In genomic region chr1:23600283-23600682, GRCh38 we compare ENCODE assay signal across 17 cellular contexts. TPM values are rescaled to one million over a fixed set of nuclear protein-coding genes. Genes with fewer than 3 reads are reported as not detected.
DNase-seq lines count a peak whose midpoint lies in the region; ATAC-seq and TF ChIP-seq lines count a peak whose summit lies in the region.
"Had no signal": no experiment of that assay in that cellular context is flagged by ENCODE, and none has a peak within 500 bp of the region (broad histone marks: within the 10 kb centered on the region; RNA-seq: fewer than 3 reads in every experiment).

No MANE protein-coding gene starts in this region.

- H3K9ac ChIP-seq in BLaER1 (peak overlapping the region; percentile 85), mesendoderm (ENCODE audit: low read length) (peak overlapping the region; percentile 31)
- H3K9ac ChIP-seq: KMS-11 had no signal

- ATAC-seq in HG02870 (IDR thresholded peaks at IDR 0.05; ENCODE audit: unreplicated experiment) = no peak
- ATAC-seq: heart right ventricle, left cardiac atrium had no signal

- no peak overlapping the region for H3K23ac ChIP-seq in mesendoderm (ENCODE audit: low read length)

- H3K27ac ChIP-seq in BLaER1 (peak overlapping the region; percentile 95), OCI-LY7 (ENCODE audit: low read depth, low read length, poor library complexity, severe bottlenecking) (peak overlapping the region; percentile 94), mesendoderm (ENCODE audit: low read depth, low read length) (no peak overlapping the region), right atrium auricular region (no peak overlapping the region), breast epithelium (no peak overlapping the region)
- H3K27ac ChIP-seq: C4-2B, epithelial cell of prostate, heart right ventricle, KMS-11 had no signal

- H2BK120ac ChIP-seq in mesendoderm (ENCODE audit: low read depth, low read length) = peak overlapping the region; percentile 30

- CTCF ChIA-PET in OCI-LY7 (lab: Charles Lee; ENCODE audit: unreplicated experiment) = no interaction called here

- peak overlapping the region; percentile 98 for H2AK5ac ChIP-seq in mesendoderm (ENCODE audit: low read length)

- peak overlapping the region; percentile 84 for H3K4me2 ChIP-seq in BLaER1
- peak overlapping the region; percentile 88 for H3K4me2 ChIP-seq in OCI-LY7 (ENCODE audit: low read length)
- no peak overlapping the region for H3K4me2 ChIP-seq in mesendoderm (ENCODE audit: low read length)
- H3K4me2 ChIP-seq: KMS-11 had no signal

- H3K4me1 ChIP-seq in BLaER1 = peaks cover 100% of the 10 kb centered on the region
- peaks cover 98% of the 10 kb centered on the region for H3K4me1 ChIP-seq in OCI-LY7 (ENCODE audit: insufficient read depth, low read length, poor library complexity, severe bottlenecking)
- peaks cover 24% of the 10 kb centered on the region for H3K4me1 ChIP-seq in mesendoderm (ENCODE audit: control insufficient read depth, low read depth, low read length)
- H3K4me1 ChIP-seq in right atrium auricular region = peaks cover 0 to 10% of the 10 kb centered on the region in 2 donors
- H3K4me1 ChIP-seq in breast epithelium = no peaks in the 10 kb centered on the region

- peak overlapping the region; percentile 4 for H3K4ac ChIP-seq in mesendoderm (ENCODE audit: low read depth, low read length)

- H2AFZ ChIP-seq in OCI-LY7 (ENCODE audit: low read length) = no peak overlapping the region

- no peak overlapping the region for H3K4me3 Mint-ChIP-seq in activated T-helper 1 cell treated with anti-CD3 and anti-CD28 coated beads, Interleukin-12 subunit alpha, Interleukin-12 subunit beta, Interleukin-2, Interleukin-4 antibody, amounts not matched to agents 30 ng/mL and 10 ng/mL and 1 ng/mL, durations not matched to agents 14 hours and 24 hours and 36 hours
- H3K4me3 Mint-ChIP-seq: natural killer cell treated with Interleukin-12 subunit alpha and Interleukin-12 subunit beta and Interleukin-15 and Interleukin-18, amount 100 ng/mL, for 72 hours had no signal

- no peak overlapping the region for H2BK15ac ChIP-seq in mesendoderm (replicated peaks; ENCODE audit: low read depth)

- no peaks in the 10 kb centered on the region for H3K9me2 ChIP-seq in OCI-LY7 (ENCODE audit: insufficient read depth, low read length)

- no peak overlapping the region for H4K8ac ChIP-seq in mesendoderm (ENCODE audit: low read depth, low read length)

- peak overlapping the region; percentile 68 for H3K4me3 ChIP-seq in BLaER1
- peak overlapping the region; percentile 11; the same call in 1 of the 2 replicates for H3K4me3 ChIP-seq in GM12865 (ENCODE audit: low read depth, low read length)
- peak overlapping the region; percentile 53 for H3K4me3 ChIP-seq in OCI-LY7 (ENCODE audit: low read depth, low read length, poor library complexity, severe bottlenecking)
- no peak overlapping the region for H3K4me3 ChIP-seq in mesendoderm (ENCODE audit: low read length)
- no peak overlapping the region for H3K4me3 ChIP-seq in right atrium auricular region
- H3K4me3 ChIP-seq in breast epithelium = no peak overlapping the region
- H3K4me3 ChIP-seq: heart right ventricle had no signal

- H4K20me1 ChIP-seq in BLaER1 = no peaks in the 10 kb centered on the region
- H4K20me1 ChIP-seq in OCI-LY7 (ENCODE audit: insufficient read depth, low read length) = no peaks in the 10 kb centered on the region

- H2BK5ac ChIP-seq in mesendoderm (ENCODE audit: low read length) = peak overlapping the region; percentile 86

- TF ChIP-seq POLR2A in breast epithelium (IDR thresholded peaks at IDR 0.05) = no peak

- peak overlapping the region; percentile 75 for H3K56ac ChIP-seq in mesendoderm (ENCODE audit: low read length)

- H3K27ac Mint-ChIP-seq in activated T-helper 1 cell treated with anti-CD3 and anti-CD28 coated beads, Interleukin-12 subunit alpha, Interleukin-12 subunit beta, Interleukin-2, Interleukin-4 antibody, amounts not matched to agents 30 ng/mL and 10 ng/mL and 1 ng/mL, durations not matched to agents 14 hours and 24 hours and 36 hours = no peak overlapping the region
- H3K27ac Mint-ChIP-seq: activated T-helper 2 cell treated with anti-CD3 and anti-CD28 coated beads, Interferon-gamma antibody, Interleukin-2, Interleukin-4, amounts not matched to agents 10 μg/mL and 5 μg/mL and 100 μg/mL, durations not matched to agents 14 hours and 24 hours and 36 hours; natural killer cell treated with Interleukin-12 subunit alpha and Interleukin-12 subunit beta and Interleukin-15 and Interleukin-18, amount 100 ng/mL, for 72 hours had no signal

- H3K9me3 Mint-ChIP-seq in activated T-helper 1 cell treated with anti-CD3 and anti-CD28 coated beads, Interleukin-12 subunit alpha, Interleukin-12 subunit beta, Interleukin-2, Interleukin-4 antibody, amounts not matched to agents 30 ng/mL and 10 ng/mL and 1 ng/mL, durations not matched to agents 14 hours and 24 hours and 36 hours = no peaks in the 10 kb centered on the region
- H3K9me3 Mint-ChIP-seq: activated T-helper 2 cell treated with anti-CD3 and anti-CD28 coated beads, Interferon-gamma antibody, Interleukin-2, Interleukin-4, amounts not matched to agents 10 μg/mL and 5 μg/mL and 100 μg/mL, durations not matched to agents 14 hours and 24 hours and 36 hours; natural killer cell treated with Interleukin-12 subunit alpha and Interleukin-12 subunit beta and Interleukin-15 and Interleukin-18, amount 100 ng/mL, for 72 hours had no signal

- H3K27me3 ChIP-seq in BLaER1 (no peaks in the 10 kb centered on the region), mesendoderm (ENCODE audit: insufficient read depth, low read length, poor library complexity) (no peaks in the 10 kb centered on the region), right atrium auricular region (no peaks in the 10 kb centered on the region), breast epithelium (no peaks in the 10 kb centered on the region)
- H3K27me3 ChIP-seq: heart right ventricle had no signal

- intact Hi-C loops in OCI-LY7 (cut with micrococcal nuclease; ENCODE audit: unreplicated experiment) (no loop called here), breast epithelium (cut with DNase I; ENCODE audit: low total_unique reads) (no loop called here)
- intact Hi-C loops in activated T-helper 1 cell treated with anti-CD3 and anti-CD28 coated beads, Interleukin-12 subunit alpha, Interleukin-12 subunit beta, Interleukin-2, Interleukin-4 antibody, amounts not matched to agents 30 ng/mL and 10 ng/mL and 1 ng/mL, durations not matched to agents 14 hours and 24 hours and 36 hours (cut with micrococcal nuclease) = no loop called here

- H3K79me1 ChIP-seq in mesendoderm (ENCODE audit: low read length) = no peaks in the 10 kb centered on the region

- POLR2A ChIA-PET in OCI-LY7 (lab: Charles Lee) = interaction anchor here (0.5 to 13.7 kb wide), 16 partner anchors 9 to 72 kb away, joined by 3 to 186 read pairs (median 7); partner anchors contain the start of gene ID3

- peak overlapping the region; percentile 72 for H3K18ac ChIP-seq in mesendoderm (ENCODE audit: low read length)

- peaks cover 2% of the 10 kb centered on the region for H3K36me3 Mint-ChIP-seq in activated T-helper 1 cell treated with anti-CD3 and anti-CD28 coated beads, Interleukin-12 subunit alpha, Interleukin-12 subunit beta, Interleukin-2, Interleukin-4 antibody, amounts not matched to agents 30 ng/mL and 10 ng/mL and 1 ng/mL, durations not matched to agents 14 hours and 24 hours and 36 hours (ENCODE audit: low read depth)
- H3K36me3 Mint-ChIP-seq: natural killer cell treated with Interleukin-12 subunit alpha and Interleukin-12 subunit beta and Interleukin-15 and Interleukin-18, amount 100 ng/mL, for 72 hours had no signal

- WGBS in mesendoderm (ENCODE audit: extremely low coverage, insufficient coverage, low lambda C conversion rate) = no CpG with 5 or more reads among the region's 6 CpGs

- H3K9me3 ChIP-seq in BLaER1 (no peaks in the 10 kb centered on the region), OCI-LY7 (ENCODE audit: low read length) (no peaks in the 10 kb centered on the region), right atrium auricular region (no peaks in the 10 kb centered on the region), breast epithelium (no peaks in the 10 kb centered on the region)
- H3K9me3 ChIP-seq: heart right ventricle had no signal

- no peak for TF ChIP-seq CTCF in GM12865 (IDR thresholded peaks at IDR 0.05; ENCODE audit: insufficient read depth, low read depth, low read length, missing control alignments)
- TF ChIP-seq CTCF in OCI-LY7 (conservative IDR thresholded peaks at IDR 0.05; ENCODE audit: low read length) = no peak
- TF ChIP-seq CTCF in right atrium auricular region (IDR thresholded peaks at IDR 0.05) = no peak
- no peak for TF ChIP-seq CTCF in breast epithelium (IDR thresholded peaks at IDR 0.05)

- peaks cover 2% of the 10 kb centered on the region for H3K27me3 Mint-ChIP-seq in activated T-helper 1 cell treated with anti-CD3 and anti-CD28 coated beads, Interleukin-12 subunit alpha, Interleukin-12 subunit beta, Interleukin-2, Interleukin-4 antibody, amounts not matched to agents 30 ng/mL and 10 ng/mL and 1 ng/mL, durations not matched to agents 14 hours and 24 hours and 36 hours (ENCODE audit: insufficient read depth)

- no peaks in the 10 kb centered on the region for H3K36me3 ChIP-seq in BLaER1
- H3K36me3 ChIP-seq in OCI-LY7 (ENCODE audit: insufficient read depth, low read length) = no peaks in the 10 kb centered on the region
- no peaks in the 10 kb centered on the region for H3K36me3 ChIP-seq in mesendoderm (ENCODE audit: control insufficient read depth, insufficient read depth, low read length)
- H3K36me3 ChIP-seq in right atrium auricular region = no peaks in the 10 kb centered on the region
- no peaks in the 10 kb centered on the region for H3K36me3 ChIP-seq in breast epithelium
- H3K36me3 ChIP-seq: heart right ventricle had no signal

- H4K5ac ChIP-seq in mesendoderm (ENCODE audit: low read length) = no peak overlapping the region

- peaks cover 41% of the 10 kb centered on the region for H3K4me1 Mint-ChIP-seq in activated T-helper 1 cell treated with anti-CD3 and anti-CD28 coated beads, Interleukin-12 subunit alpha, Interleukin-12 subunit beta, Interleukin-2, Interleukin-4 antibody, amounts not matched to agents 30 ng/mL and 10 ng/mL and 1 ng/mL, durations not matched to agents 14 hours and 24 hours and 36 hours (ENCODE audit: low read depth)

- H3K79me2 ChIP-seq in OCI-LY7 (ENCODE audit: insufficient read depth, low read depth, low read length) (peaks cover 10% of the 10 kb centered on the region; the same call in 1 of the 2 replicates), mesendoderm (ENCODE audit: control insufficient read depth, insufficient read depth, low read length) (no peaks in the 10 kb centered on the region)

- BruUV-seq in OCI-LY7 (replicated peaks; lab: Mats Ljungman, UMichigan) = no TSS peak

- peak; percentile 89 for DNase-seq in GM12865 (ENCODE audit: low read depth)
- peak; percentile 68 for DNase-seq in OCI-LY7 (ENCODE audit: low spot score)
- DNase-seq in mesendoderm = no peak
- DNase-seq in right atrium auricular region (ENCODE audit: low spot score) = no peak
- no peak for DNase-seq in activated T-helper 1 cell treated with anti-CD3 and anti-CD28 coated beads, Interleukin-12 subunit alpha, Interleukin-12 subunit beta, Interleukin-2, Interleukin-4 antibody, amounts not matched to agents 30 ng/mL and 10 ng/mL and 1 ng/mL, durations not matched to agents 14 hours and 24 hours and 36 hours (ENCODE audit: low spot score)
- no peak for DNase-seq in breast epithelium (ENCODE audit: low spot score in 2 of 2)
- DNase-seq: heart right ventricle, left cardiac atrium, NCI-H187 treated with DMSO at 0.1 percent for 48 hours, substantia nigra had no signal

RNA-seq across cellular contexts. Expression of gene ID3, which starts 41.0 kb away (rescaled TPM):
- total RNA-seq in OCI-LY7 (2014; rRNA removed; shearing (Covaris generic)) = 1,286 and 1,658 TPM in 2 replicates
- total RNA-seq in OCI-LY7 (2022) = 621 and 629 TPM in 2 replicates
- 209 TPM for polyA plus RNA-seq in mesendoderm (2013, experiment 1 of 2)
- polyA plus RNA-seq in mesendoderm (2013, experiment 2 of 2) = 208 TPM
- total RNA-seq in right atrium auricular region = 100 to 1,000 TPM; 145 to 357 TPM
- 20.8 and 22.9 TPM in 2 replicates for total RNA-seq in activated T-helper 1 cell treated with anti-CD3 and anti-CD28 coated beads, Interleukin-12 subunit alpha, Interleukin-12 subunit beta, Interleukin-2, Interleukin-4 antibody, amounts not matched to agents 30 ng/mL and 10 ng/mL and 1 ng/mL, durations not matched to agents 14 hours and 24 hours and 36 hours
- 100 to 1,000 TPM in 1 of 3 donors, 10 to 100 TPM in 2; 79.9 to 133 (median 90.9) TPM for total RNA-seq in breast epithelium

Comparison
In these comparisons a context has a peak if more than half of its experiments do, and no peak if none do; other contexts are left out.
1. H3K27ac ChIP-seq: peak in BLaER1 (single experiment) and OCI-LY7 (single experiment); none in mesendoderm (single experiment), right atrium auricular region (0 of 2) and breast epithelium (0 of 2).
2. H3K4me3 ChIP-seq: peak in BLaER1 (single experiment), GM12865 (single experiment) and OCI-LY7 (single experiment); none in mesendoderm (single experiment), right atrium auricular region (0 of 2) and breast epithelium (0 of 3).
3. DNase-seq: peak in GM12865 (single experiment) and OCI-LY7 (single experiment); none in mesendoderm (single experiment), right atrium auricular region (single experiment), activated T-helper 1 cell treated with anti-CD3 and anti-CD28 coated beads, Interleukin-12 subunit alpha, Interleukin-12 subunit beta, Interleukin-2, Interleukin-4 antibody, amounts not matched to agents 30 ng/mL and 10 ng/mL and 1 ng/mL, durations not matched to agents 14 hours and 24 hours and 36 hours (single experiment) and breast epithelium (0 of 2).